18 cellular contexts compared by ENCODE assay signal in genomic region chr14:37924622-37925021, GRCh38.
A peak's percentile ranks its signal among the peaks of the same experiment; 100 is the strongest.
DNase-seq lines count a peak whose midpoint lies in the region; ATAC-seq, FAIRE-seq and TF ChIP-seq lines count a peak whose summit lies in the region.
"Had no signal": no experiment of that assay in that cellular context is flagged by ENCODE, and none has a peak within 500 bp of the region (broad histone marks: within the 10 kb centered on the region; RNA-seq: fewer than 3 reads in every experiment).

No MANE protein-coding gene starts in this region.

- no peak overlapping the region for H3K9ac ChIP-seq in HepG2 (ENCODE audit: insufficient read depth, low read depth, low read length)
- H3K9ac ChIP-seq: BLaER1 treated with 17β-estradiol and CSF1 and Interleukin-3, amounts not matched to agents 10 nM and 100 nM had no signal

- TF ChIP-seq CTCF in HepG2 (CRISPR knock-in tag; IDR thresholded peaks at IDR 0.05) (no peak), right lobe of liver (IDR thresholded peaks at IDR 0.05) (no peak), WTC11 (IDR thresholded peaks at IDR 0.05) (no peak), neural crest cell (conservative IDR thresholded peaks at IDR 0.05) (peak; percentile 31)

- no peaks in the 10 kb centered on the region for H3K79me2 ChIP-seq in HepG2 (ENCODE audit: insufficient read depth, low read length)

- no peak for TF ChIP-seq EP300 in HepG2 (IDR thresholded peaks at IDR 0.05; ENCODE audit: low read depth in 2 of 2, low read length in 2 of 2)
- TF ChIP-seq EP300 in HepG2 (CRISPR knock-in tag; IDR thresholded peaks at IDR 0.05; ENCODE audit: borderline replicate concordance), result no peak

- in situ Hi-C loops in HepG2 (cut with HindIII; ENCODE audit: extremely low pct_ligation_motif_present, low pct_unique_long_range_greater_than_20kb), result loop anchor here (25.0 kb wide), 1 partner anchor 1088 kb away; no protein-coding TSS in a partner anchor

- no peaks in the 10 kb centered on the region for H3K27me3 ChIP-seq in HepG2 (ENCODE audit: control insufficient read depth in 1 of 2, insufficient read depth in 2 of 2, low read length in 2 of 2)
- H3K27me3 ChIP-seq in right lobe of liver, result no peaks in the 10 kb centered on the region
- H3K27me3 ChIP-seq: BLaER1 treated with 17β-estradiol and CSF1 and Interleukin-3, amounts not matched to agents 10 nM and 100 nM had no signal

- no peaks in the 10 kb centered on the region for H3K9me3 ChIP-seq in HepG2 (ENCODE audit: low read length)
- H3K9me3 ChIP-seq in right lobe of liver, result no peaks in the 10 kb centered on the region

- TF ChIP-seq POLR2A in HepG2 (IDR thresholded peaks at IDR 0.05; ENCODE audit: insufficient read depth in 1 of 2, low read depth in 2 of 2, low read length in 2 of 2) (no peak), right lobe of liver (IDR thresholded peaks at IDR 0.05) (no peak)

- H3K4me2 ChIP-seq in HepG2 (ENCODE audit: low read depth, low read length), result no peak overlapping the region
- H3K4me2 ChIP-seq: BLaER1 treated with 17β-estradiol and CSF1 and Interleukin-3, amounts not matched to agents 10 nM and 100 nM had no signal

- ATAC-seq in HepG2 (peak; percentile 50; the same call in 2 of the 3 replicates), right lobe of liver (no peak), WTC11 (peak; percentile 48; the same call in 1 of the 2 replicates), HG03095 (IDR thresholded peaks at IDR 0.05; ENCODE audit: unreplicated experiment) (no peak), HG02852 (IDR thresholded peaks at IDR 0.05; ENCODE audit: unreplicated experiment) (no peak)

- TF ChIP-seq RAD21 in HepG2 (CRISPR knock-in tag; IDR thresholded peaks at IDR 0.05), result no peak

- H3K9me3 Mint-ChIP-seq in WTC11 (0 out of 2 replicates have a peak, but pooled peaks cover 3% of the 10 kb centered on the region), neural crest cell (peaks cover 3% of the 10 kb centered on the region)
- H3K9me3 Mint-ChIP-seq: CD4-positive, alpha-beta T cell had no signal

- peaks cover 87% of the 10 kb centered on the region for H3K27me3 Mint-ChIP-seq in WTC11 (ENCODE audit: low read depth)
- peaks cover 10% of the 10 kb centered on the region for H3K27me3 Mint-ChIP-seq in neural crest cell (ENCODE audit: low read depth)
- H3K27me3 Mint-ChIP-seq: CD4-positive, alpha-beta T cell had no signal

- no peaks in the 10 kb centered on the region for H4K20me1 ChIP-seq in HepG2 (ENCODE audit: insufficient read depth, low read length)
- H4K20me1 ChIP-seq: BLaER1 treated with 17β-estradiol and CSF1 and Interleukin-3, amounts not matched to agents 10 nM and 100 nM had no signal

- no peaks in the 10 kb centered on the region for H3K4me1 Mint-ChIP-seq in WTC11
- H3K4me1 Mint-ChIP-seq in neural crest cell, result no peaks in the 10 kb centered on the region

- no peak overlapping the region for H3K27ac ChIP-seq in HepG2 (ENCODE audit: extremely low read length, insufficient read depth, low read length)
- no peak overlapping the region for H3K27ac ChIP-seq in right lobe of liver
- H3K27ac ChIP-seq: BLaER1 treated with 17β-estradiol and CSF1 and Interleukin-3, amounts not matched to agents 10 nM and 100 nM had no signal

- no peak overlapping the region for H3K27ac Mint-ChIP-seq in WTC11
- no peak overlapping the region for H3K27ac Mint-ChIP-seq in neural crest cell (ENCODE audit: unreplicated experiment)
- H3K27ac Mint-ChIP-seq: CD4-positive, alpha-beta T cell had no signal

- H2AFZ ChIP-seq in HepG2 (ENCODE audit: low read length), result no peak overlapping the region

- BruUV-seq in HepG2 (replicated peaks; lab: Mats Ljungman, UMichigan), result no TSS peak

- intact Hi-C loops in HepG2 (cut with micrococcal nuclease; ENCODE audit: unreplicated experiment), result no loop called here
- intact Hi-C loops in right lobe of liver (cut with DNase I), result no loop called here

- no peaks in the 10 kb centered on the region; the same call in none of the 2 replicates for H3K36me3 Mint-ChIP-seq in WTC11
- H3K36me3 Mint-ChIP-seq in neural crest cell (ENCODE audit: low read depth), result no peaks in the 10 kb centered on the region

- WGBS in HepG2 (ENCODE audit: low lambda C conversion rate), result 65% methylated on average over 2 of the region's 2 CpGs
- 82% methylated on average over 2 of the region's 2 CpGs for WGBS in right lobe of liver (ENCODE audit: insufficient coverage, low coverage, low lambda C conversion rate, missing lambda C conversion rate)

- POLR2A ChIA-PET in HepG2 (lab: Yijun Ruan, JAX), result no interaction called here
- POLR2A ChIA-PET in WTC11 (lab: Charles Lee), result no interaction called here

- H3K4me3 Mint-ChIP-seq in WTC11 (no peak overlapping the region), neural crest cell (no peak overlapping the region)
- H3K4me3 Mint-ChIP-seq: CD4-positive, alpha-beta T cell had no signal

- CTCF ChIA-PET in HepG2 (lab: Yijun Ruan, JAX; ENCODE audit: low intra/inter-chr PET ratio, low total read pairs) (no interaction called here), WTC11 (lab: Charles Lee) (interaction anchor here (0.8 to 0.9 kb wide), 3 partner anchors 9 to 46 kb away, joined by 3 to 4 read pairs (median 3); no protein-coding TSS in a partner anchor)

- no peak overlapping the region for H3K4me3 ChIP-seq in HepG2 (replicated peaks in 1 of 3; ENCODE audit: insufficient read depth in 1 of 3, low read depth in 2 of 3, low read length in 3 of 3)
- no peak overlapping the region for H3K4me3 ChIP-seq in right lobe of liver
- H3K4me3 ChIP-seq: BLaER1 treated with 17β-estradiol and CSF1 and Interleukin-3, amounts not matched to agents 10 nM and 100 nM had no signal

- no peak for FAIRE-seq in HepG2 (lab: Jason Lieb, UNC)
- FAIRE-seq: GM12892, H1 had no signal

- DNase-seq in HepG2 (ENCODE audit: low spot score), result no peak
- no peak for DNase-seq in right lobe of liver
- no peak for DNase-seq in WTC11 (ENCODE audit: low spot score)
- no peak for DNase-seq in neural crest cell (ENCODE audit: low read depth, low spot score)
- no peak for DNase-seq in superior temporal gyrus (ENCODE audit: extremely low spot score)
- DNase-seq: 8988T; AML-193; CD4-positive, alpha-beta T cell; DND-41; GDM1; HCEC 1CT; IMR-90; KBM-7 had no signal

- H3K4me1 ChIP-seq in HepG2 (ENCODE audit: insufficient read depth, low read length), result no peaks in the 10 kb centered on the region
- no peaks in the 10 kb centered on the region for H3K4me1 ChIP-seq in right lobe of liver
- H3K4me1 ChIP-seq: BLaER1 treated with 17β-estradiol and CSF1 and Interleukin-3, amounts not matched to agents 10 nM and 100 nM had no signal

- H3K36me3 ChIP-seq in HepG2 (replicated peaks in 1 of 2; ENCODE audit: control insufficient read depth in 1 of 2, insufficient read depth in 2 of 2, low read length in 2 of 2), result no peaks in the 10 kb centered on the region
- H3K36me3 ChIP-seq in right lobe of liver, result no peaks in the 10 kb centered on the region
- H3K36me3 ChIP-seq: BLaER1 treated with 17β-estradiol and CSF1 and Interleukin-3, amounts not matched to agents 10 nM and 100 nM had no signal

TF ChIP-seq in HepG2, 621 proteins besides CTCF, POLR2A, EP300 and RAD21:
- TF ChIP-seq SNRNP70 (IDR thresholded peaks at IDR 0.05; ENCODE audit: low read depth, low read length) (0 out of 2 replicates have a peak, but pooled peaks have one; percentile 4), KLF13 (CRISPR knock-in tag; IDR thresholded peaks at IDR 0.05) (no peak), PHF21A (CRISPR knock-in tag; IDR thresholded peaks at IDR 0.05) (no peak), ZNF550 (CRISPR knock-in tag; IDR thresholded peaks at IDR 0.05; ENCODE audit: borderline replicate concordance) (no peak), ZFP1 (CRISPR knock-in tag; IDR thresholded peaks at IDR 0.05) (no peak)

TF ChIP-seq in WTC11, 78 proteins besides CTCF, POLR2A, EP300 and RAD21 (continues in another document):
- TF ChIP-seq NR3C1 (CRISPR knock-in tag; conservative IDR thresholded peaks at IDR 0.05; ENCODE audit: low read depth) (no peak), ZNF396 (CRISPR knock-in tag; IDR thresholded peaks at IDR 0.05; ENCODE audit: borderline replicate concordance) (no peak), AFF4 (CRISPR knock-in tag; IDR thresholded peaks at IDR 0.05; ENCODE audit: borderline replicate concordance) (no peak), ZNF121 (CRISPR knock-in tag; IDR thresholded peaks at IDR 0.05) (no peak)

Comparison
In these comparisons a context has a peak if more than half of its experiments do, and no peak if none do; other contexts are left out.
1. ATAC-seq: peak in HepG2 (single experiment) and WTC11 (single experiment); none in right lobe of liver (0 of 4), HG03095 (single experiment) and HG02852 (single experiment).